In the genomic region with DNA sequence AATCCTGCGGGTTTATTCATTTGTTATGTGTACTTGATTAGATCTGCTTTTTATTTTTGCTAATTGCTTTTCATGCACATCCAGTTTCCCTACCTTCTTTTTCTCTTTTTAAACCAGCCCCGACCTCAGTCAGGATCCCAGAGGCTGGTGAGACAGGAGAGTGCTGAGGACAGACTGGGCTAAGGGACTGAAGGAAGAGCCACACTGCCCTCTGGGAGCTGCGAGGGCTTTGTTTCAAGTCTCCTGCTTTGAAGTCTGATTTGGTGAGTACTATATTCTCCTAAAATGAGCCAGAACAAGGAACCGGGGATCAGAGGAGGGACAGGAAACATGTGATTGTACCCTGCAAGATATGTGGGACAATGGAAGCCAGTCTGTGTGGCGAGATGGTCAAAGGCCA, we compare ENCODE assay signal across 1 cellular context.
TF ChIP-seq lines count a peak whose summit lies in the region.

No MANE protein-coding gene starts in this region.

TF ChIP-seq in WTC11, 78 proteins besides CTCF, POLR2A, EP300 and RAD21 (continued from another document):
- TF ChIP-seq, protein P1, sequence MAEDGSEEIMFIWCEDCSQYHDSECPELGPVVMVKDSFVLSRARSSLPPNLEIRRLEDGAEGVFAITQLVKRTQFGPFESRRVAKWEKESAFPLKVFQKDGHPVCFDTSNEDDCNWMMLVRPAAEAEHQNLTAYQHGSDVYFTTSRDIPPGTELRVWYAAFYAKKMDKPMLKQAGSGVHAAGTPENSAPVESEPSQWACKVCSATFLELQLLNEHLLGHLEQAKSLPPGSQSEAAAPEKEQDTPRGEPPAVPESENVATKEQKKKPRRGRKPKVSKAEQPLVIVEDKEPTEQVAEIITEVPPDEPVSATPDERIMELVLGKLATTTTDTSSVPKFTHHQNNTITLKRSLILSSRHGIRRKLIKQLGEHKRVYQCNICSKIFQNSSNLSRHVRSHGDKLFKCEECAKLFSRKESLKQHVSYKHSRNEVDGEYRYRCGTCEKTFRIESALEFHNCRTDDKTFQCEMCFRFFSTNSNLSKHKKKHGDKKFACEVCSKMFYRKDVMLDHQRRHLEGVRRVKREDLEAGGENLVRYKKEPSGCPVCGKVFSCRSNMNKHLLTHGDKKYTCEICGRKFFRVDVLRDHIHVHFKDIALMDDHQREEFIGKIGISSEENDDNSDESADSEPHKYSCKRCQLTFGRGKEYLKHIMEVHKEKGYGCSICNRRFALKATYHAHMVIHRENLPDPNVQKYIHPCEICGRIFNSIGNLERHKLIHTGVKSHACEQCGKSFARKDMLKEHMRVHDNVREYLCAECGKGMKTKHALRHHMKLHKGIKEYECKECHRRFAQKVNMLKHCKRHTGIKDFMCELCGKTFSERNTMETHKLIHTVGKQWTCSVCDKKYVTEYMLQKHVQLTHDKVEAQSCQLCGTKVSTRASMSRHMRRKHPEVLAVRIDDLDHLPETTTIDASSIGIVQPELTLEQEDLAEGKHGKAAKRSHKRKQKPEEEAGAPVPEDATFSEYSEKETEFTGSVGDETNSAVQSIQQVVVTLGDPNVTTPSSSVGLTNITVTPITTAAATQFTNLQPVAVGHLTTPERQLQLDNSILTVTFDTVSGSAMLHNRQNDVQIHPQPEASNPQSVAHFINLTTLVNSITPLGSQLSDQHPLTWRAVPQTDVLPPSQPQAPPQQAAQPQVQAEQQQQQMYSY (CRISPR knock-in tag; IDR thresholded peaks at IDR 0.05) = no peak
- TF ChIP-seq ZNF121 (CRISPR knock-in tag; IDR thresholded peaks at IDR 0.05) (no peak), EMX1 (CRISPR knock-in tag; IDR thresholded peaks at IDR 0.05) (no peak), NR1H2 (CRISPR knock-in tag; IDR thresholded peaks at IDR 0.05) (no peak), ZNF416 (CRISPR knock-in tag; IDR thresholded peaks at IDR 0.05) (no peak), TCF7 (CRISPR knock-in tag; IDR thresholded peaks at IDR 0.05; ENCODE audit: low read depth) (no peak), IRF2 (CRISPR knock-in tag; IDR thresholded peaks at IDR 0.05; ENCODE audit: borderline replicate concordance, low read depth) (no peak), ZNF232 (CRISPR knock-in tag; IDR thresholded peaks at IDR 0.05) (no peak), RORB (CRISPR knock-in tag; IDR thresholded peaks at IDR 0.05) (no peak)
- TF ChIP-seq, protein P2, sequence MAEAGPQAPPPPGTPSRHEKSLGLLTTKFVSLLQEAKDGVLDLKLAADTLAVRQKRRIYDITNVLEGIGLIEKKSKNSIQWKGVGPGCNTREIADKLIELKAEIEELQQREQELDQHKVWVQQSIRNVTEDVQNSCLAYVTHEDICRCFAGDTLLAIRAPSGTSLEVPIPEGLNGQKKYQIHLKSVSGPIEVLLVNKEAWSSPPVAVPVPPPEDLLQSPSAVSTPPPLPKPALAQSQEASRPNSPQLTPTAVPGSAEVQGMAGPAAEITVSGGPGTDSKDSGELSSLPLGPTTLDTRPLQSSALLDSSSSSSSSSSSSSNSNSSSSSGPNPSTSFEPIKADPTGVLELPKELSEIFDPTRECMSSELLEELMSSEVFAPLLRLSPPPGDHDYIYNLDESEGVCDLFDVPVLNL (CRISPR knock-in tag; IDR thresholded peaks at IDR 0.05; ENCODE audit: borderline replicate concordance, low read depth) = no peak
- TF ChIP-seq, protein P3, sequence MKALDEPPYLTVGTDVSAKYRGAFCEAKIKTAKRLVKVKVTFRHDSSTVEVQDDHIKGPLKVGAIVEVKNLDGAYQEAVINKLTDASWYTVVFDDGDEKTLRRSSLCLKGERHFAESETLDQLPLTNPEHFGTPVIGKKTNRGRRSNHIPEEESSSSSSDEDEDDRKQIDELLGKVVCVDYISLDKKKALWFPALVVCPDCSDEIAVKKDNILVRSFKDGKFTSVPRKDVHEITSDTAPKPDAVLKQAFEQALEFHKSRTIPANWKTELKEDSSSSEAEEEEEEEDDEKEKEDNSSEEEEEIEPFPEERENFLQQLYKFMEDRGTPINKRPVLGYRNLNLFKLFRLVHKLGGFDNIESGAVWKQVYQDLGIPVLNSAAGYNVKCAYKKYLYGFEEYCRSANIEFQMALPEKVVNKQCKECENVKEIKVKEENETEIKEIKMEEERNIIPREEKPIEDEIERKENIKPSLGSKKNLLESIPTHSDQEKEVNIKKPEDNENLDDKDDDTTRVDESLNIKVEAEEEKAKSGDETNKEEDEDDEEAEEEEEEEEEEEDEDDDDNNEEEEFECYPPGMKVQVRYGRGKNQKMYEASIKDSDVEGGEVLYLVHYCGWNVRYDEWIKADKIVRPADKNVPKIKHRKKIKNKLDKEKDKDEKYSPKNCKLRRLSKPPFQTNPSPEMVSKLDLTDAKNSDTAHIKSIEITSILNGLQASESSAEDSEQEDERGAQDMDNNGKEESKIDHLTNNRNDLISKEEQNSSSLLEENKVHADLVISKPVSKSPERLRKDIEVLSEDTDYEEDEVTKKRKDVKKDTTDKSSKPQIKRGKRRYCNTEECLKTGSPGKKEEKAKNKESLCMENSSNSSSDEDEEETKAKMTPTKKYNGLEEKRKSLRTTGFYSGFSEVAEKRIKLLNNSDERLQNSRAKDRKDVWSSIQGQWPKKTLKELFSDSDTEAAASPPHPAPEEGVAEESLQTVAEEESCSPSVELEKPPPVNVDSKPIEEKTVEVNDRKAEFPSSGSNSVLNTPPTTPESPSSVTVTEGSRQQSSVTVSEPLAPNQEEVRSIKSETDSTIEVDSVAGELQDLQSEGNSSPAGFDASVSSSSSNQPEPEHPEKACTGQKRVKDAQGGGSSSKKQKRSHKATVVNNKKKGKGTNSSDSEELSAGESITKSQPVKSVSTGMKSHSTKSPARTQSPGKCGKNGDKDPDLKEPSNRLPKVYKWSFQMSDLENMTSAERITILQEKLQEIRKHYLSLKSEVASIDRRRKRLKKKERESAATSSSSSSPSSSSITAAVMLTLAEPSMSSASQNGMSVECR (CRISPR knock-in tag; IDR thresholded peaks at IDR 0.05; ENCODE audit: borderline replicate concordance) = no peak
- TF ChIP-seq, protein P4, sequence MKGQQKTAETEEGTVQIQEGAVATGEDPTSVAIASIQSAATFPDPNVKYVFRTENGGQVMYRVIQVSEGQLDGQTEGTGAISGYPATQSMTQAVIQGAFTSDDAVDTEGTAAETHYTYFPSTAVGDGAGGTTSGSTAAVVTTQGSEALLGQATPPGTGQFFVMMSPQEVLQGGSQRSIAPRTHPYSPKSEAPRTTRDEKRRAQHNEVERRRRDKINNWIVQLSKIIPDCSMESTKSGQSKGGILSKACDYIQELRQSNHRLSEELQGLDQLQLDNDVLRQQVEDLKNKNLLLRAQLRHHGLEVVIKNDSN (CRISPR knock-in tag; IDR thresholded peaks at IDR 0.05) = no peak
- TF ChIP-seq, protein P5, sequence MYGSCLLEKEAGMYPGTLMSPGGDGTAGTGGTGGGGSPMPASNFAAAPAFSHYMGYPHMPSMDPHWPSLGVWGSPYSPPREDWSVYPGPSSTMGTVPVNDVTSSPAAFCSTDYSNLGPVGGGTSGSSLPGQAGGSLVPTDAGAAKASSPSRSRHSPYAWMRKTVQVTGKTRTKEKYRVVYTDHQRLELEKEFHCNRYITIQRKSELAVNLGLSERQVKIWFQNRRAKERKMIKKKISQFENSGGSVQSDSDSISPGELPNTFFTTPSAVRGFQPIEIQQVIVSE (CRISPR knock-in tag; IDR thresholded peaks at IDR 0.05; ENCODE audit: borderline replicate concordance) = no peak
